In genomic region chr14:76089575-76089974, GRCh38 we compare ENCODE assay signal across 21 cellular contexts.
DNase-seq lines count a peak whose midpoint lies in the region; ATAC-seq, FAIRE-seq and TF ChIP-seq lines count a peak whose summit lies in the region.
"Had no signal": no experiment of that assay in that cellular context is flagged by ENCODE, and none has a peak within 500 bp of the region (broad histone marks: within the 10 kb centered on the region; RNA-seq: fewer than 3 reads in every experiment).

No MANE protein-coding gene starts in this region.

- no peak overlapping the region for H3K4me2 ChIP-seq in H1 (ENCODE audit: insufficient read depth in 1 of 2, low read depth in 2 of 2, low read length in 2 of 2)

- no peak overlapping the region for H2BK120ac ChIP-seq in H1 (replicated peaks; ENCODE audit: low read depth, low read length)

- TF ChIP-seq EP300 in H1 (IDR thresholded peaks at IDR 0.05; ENCODE audit: borderline replicate concordance in 1 of 2, low read depth in 2 of 2, low read length in 2 of 2), result no peak

- TF ChIP-seq RAD21 in H1 (IDR thresholded peaks at IDR 0.05 in 1 of 2, conservative IDR thresholded peaks at IDR 0.05 in 1 of 2; ENCODE audit: low read depth in 2 of 2, low read length in 2 of 2), result no peak

- no peaks in the 10 kb centered on the region for H3K79me1 ChIP-seq in H1 (ENCODE audit: low read depth, low read length)

- H4K91ac ChIP-seq in H1 (replicated peaks; ENCODE audit: insufficient read length, low read length), result no peak overlapping the region

- no peak overlapping the region for H2BK15ac ChIP-seq in H1 (ENCODE audit: low read length)

- no peak for TF ChIP-seq CTCF in heart left ventricle (IDR thresholded peaks at IDR 0.05)
- TF ChIP-seq CTCF in right atrium auricular region (IDR thresholded peaks at IDR 0.05), result no peak
- TF ChIP-seq CTCF in H1 (IDR thresholded peaks at IDR 0.05; ENCODE audit: control extremely low read depth in 1 of 3, insufficient read depth in 1 of 3, low read depth in 1 of 3, low read length in 3 of 3), result no peak
- no peak for TF ChIP-seq CTCF in prostate gland (IDR thresholded peaks at IDR 0.05)

- CTCF ChIA-PET in H1 (lab: Charles Lee; ENCODE audit: partially characterized antibody), result interaction anchor here (0.7 to 4.1 kb wide), 7 partner anchors 11 to 267 kb away, joined by 3 to 15 read pairs (median 4); partner anchors contain the start of gene GPATCH2L

- peak overlapping the region; percentile 72; the same call in 1 of the 2 replicates for H2BK12ac ChIP-seq in H1 (ENCODE audit: low read depth, low read length)

- H4K20me1 ChIP-seq in H1 (replicated peaks in 1 of 2; ENCODE audit: control insufficient read depth in 1 of 2, insufficient read depth in 2 of 2, low read length in 2 of 2), result no peaks in the 10 kb centered on the region

- 35 to 63% (median 45%) methylated on average over 6 of the region's 6 CpGs for WGBS in heart left ventricle, 4 donors
- 93% methylated on average over 6 of the region's 6 CpGs; no CpG with 5 or more reads in 1 of the 2 experiments for WGBS in H1 (ENCODE audit: extremely low coverage in 1 of 2, insufficient coverage in 1 of 2, insufficient read length in 1 of 2, insufficient replicate concordance in 2 of 2, low coverage in 1 of 2, low lambda C conversion rate in 2 of 2, missing lambda C conversion rate in 1 of 2), 2 experiments
- WGBS in prostate gland, result 82% methylated on average over 6 of the region's 6 CpGs

- peak in 3 of 4 donors; percentile 21 to 69 (median 45) for ATAC-seq in heart left ventricle

- H3K4ac ChIP-seq in H1 (replicated peaks; ENCODE audit: insufficient read length, low read depth, low read length), result no peak overlapping the region

- no peak overlapping the region for H2AK5ac ChIP-seq in H1 (ENCODE audit: low read depth, low read length)

- no peaks in the 10 kb centered on the region for H3K79me2 ChIP-seq in H1 (ENCODE audit: control insufficient read depth in 1 of 2, insufficient read depth in 2 of 2, low read length in 2 of 2)

- TF ChIP-seq POLR2A in heart left ventricle (IDR thresholded peaks at IDR 0.05) (no peak), H1 (IDR thresholded peaks at IDR 0.05; ENCODE audit: control extremely low read depth in 1 of 2, low read depth in 2 of 2, low read length in 2 of 2) (no peak), prostate gland (IDR thresholded peaks at IDR 0.05) (no peak)

- peak overlapping the region; percentile 8; the same call in 1 of the 2 replicates for H2BK20ac ChIP-seq in H1 (ENCODE audit: low read length)

- no peak overlapping the region for H4K5ac ChIP-seq in H1 (ENCODE audit: insufficient read length, low read depth, low read length)

- H3K18ac ChIP-seq in H1 (ENCODE audit: extremely low read depth, low read length), result no peak overlapping the region

- POLR2A ChIA-PET in H1 (lab: Charles Lee; ENCODE audit: partially characterized antibody), result interaction anchor here (0.8 kb wide), 1 partner anchor 13 kb away, joined by 3 read pairs; no protein-coding TSS in a partner anchor

- H3K9me3 ChIP-seq in heart left ventricle (no peaks in the 10 kb centered on the region), right atrium auricular region (no peaks in the 10 kb centered on the region), H1 (ENCODE audit: insufficient read depth in 2 of 2, low read depth in 1 of 2, low read length in 1 of 2) (no peaks in the 10 kb centered on the region), prostate gland (no peaks in the 10 kb centered on the region)

- H3K56ac ChIP-seq in H1 (replicated peaks; ENCODE audit: insufficient read length, low read depth, low read length), result no peak overlapping the region

- H3K4me3 ChIP-seq in heart left ventricle, result no peak overlapping the region
- H3K4me3 ChIP-seq in right atrium auricular region, result no peak overlapping the region
- H3K4me3 ChIP-seq in H1 (ENCODE audit: extremely low read depth in 1 of 4, insufficient read depth in 2 of 4, low read depth in 3 of 4, low read length in 4 of 4), result no peak overlapping the region
- H3K4me3 ChIP-seq in prostate gland, result no peak overlapping the region

- H3K4me1 ChIP-seq in heart left ventricle, result peaks cover 0 to 25% (median 2%) of the 10 kb centered on the region in 12 donors
- H3K4me1 ChIP-seq in right atrium auricular region, result no peaks in the 10 kb centered on the region
- H3K4me1 ChIP-seq in H1 (replicated peaks in 1 of 4; ENCODE audit: control insufficient read depth in 3 of 4, insufficient read depth in 4 of 4, low read length in 3 of 4), result peaks cover 4 to 16% (median 11%) of the 10 kb centered on the region in 4 experiments
- no peaks in the 10 kb centered on the region for H3K4me1 ChIP-seq in prostate gland (replicated peaks)

- H3K9ac ChIP-seq in H1 (replicated peaks in 1 of 4; ENCODE audit: extremely low read depth in 1 of 4, low read depth in 3 of 4, low read length in 3 of 4), result no peak overlapping the region

- H2AFZ ChIP-seq in H1 (ENCODE audit: low read length), result no peak overlapping the region

- H3K14ac ChIP-seq in H1 (ENCODE audit: insufficient read length), result no peak overlapping the region

- peak overlapping the region in 4 of 12 donors; percentile 23 to 67 (median 52) for H3K27ac ChIP-seq in heart left ventricle
- no peak overlapping the region for H3K27ac ChIP-seq in right atrium auricular region
- H3K27ac ChIP-seq in H1 (ENCODE audit: low read depth, low read length), result no peak overlapping the region
- peak overlapping the region; percentile 17 to 19 for H3K27ac ChIP-seq in prostate gland
- H3K27ac ChIP-seq: HL-60, RWPE1 had no signal

- H3K36me3 ChIP-seq in heart left ventricle, result peaks cover 0 to 3% (median 0%) of the 10 kb centered on the region in 9 donors
- H3K36me3 ChIP-seq in right atrium auricular region, result no peaks in the 10 kb centered on the region
- no peaks in the 10 kb centered on the region for H3K36me3 ChIP-seq in H1 (ENCODE audit: control insufficient read depth in 2 of 4, insufficient read depth in 4 of 4, low read length in 3 of 4)
- H3K36me3 ChIP-seq in prostate gland, result no peaks in the 10 kb centered on the region

- no peak overlapping the region for H4K8ac ChIP-seq in H1 (ENCODE audit: extremely low read depth, insufficient read depth, low read length)

- no peaks in the 10 kb centered on the region for H3K27me3 ChIP-seq in heart left ventricle
- H3K27me3 ChIP-seq in right atrium auricular region, result no peaks in the 10 kb centered on the region
- H3K27me3 ChIP-seq in H1 (replicated peaks in 1 of 4; ENCODE audit: control insufficient read depth in 3 of 4, extremely low read depth in 1 of 4, insufficient read depth in 3 of 4, low read length in 3 of 4), result peaks cover 0 to 3% (median 0%) of the 10 kb centered on the region in 4 experiments; a peak in 2 of 7 replicates
- no peaks in the 10 kb centered on the region for H3K27me3 ChIP-seq in prostate gland (replicated peaks; ENCODE audit: insufficient read depth)

- FAIRE-seq in H1 (lab: Jason Lieb, UNC), result no peak
- FAIRE-seq: A204.1, D721Med, GM18507 had no signal

- no peak overlapping the region for H3K23ac ChIP-seq in H1 (ENCODE audit: insufficient read length)

- DNase-seq in heart left ventricle, result peak in 3 of 5 donors; percentile 17 to 54 (median 40)
- no peak for DNase-seq in right atrium auricular region (ENCODE audit: low spot score)
- no peak for DNase-seq in H1 (ENCODE audit: low read depth in 1 of 2, low spot score in 2 of 2)
- DNase-seq in prostate gland (ENCODE audit: low spot score), result no peak
- no peak for DNase-seq in ecto neural progenitor cell (ENCODE audit: low spot score)
- no peak for DNase-seq in NOMO-1 (lab: John Stamatoyannopoulos, UW; ENCODE audit: unreplicated experiment in 2 of 2)
- DNase-seq in NCI-H1092 (lab: John Stamatoyannopoulos, UW), result no peak
- DNase-seq: DMS53, GDM1, KG1, NCI-H1105, NCI-H146, NCI-H2029, NCI-H2227 treated with DMSO at 0.1 percent for 48 hours, NCI-H510A, NCI-H748 treated with DMSO at 0.1 percent for 48 hours had no signal

- no peaks in the 10 kb centered on the region for H3K23me2 ChIP-seq in H1 (ENCODE audit: low read depth, low read length)

- intact Hi-C loops in heart left ventricle (cut with DNase I) (no loop called here), prostate gland (cut with DNase I) (loop anchor here (5.0 kb wide), 1 partner anchor 37 kb away; no protein-coding TSS in a partner anchor)

- no peak overlapping the region for H2BK5ac ChIP-seq in H1 (ENCODE audit: low read depth, low read length)

TF ChIP-seq in H1, 55 proteins besides CTCF, POLR2A, EP300 and RAD21:
- TF ChIP-seq BRCA1 (IDR thresholded peaks at IDR 0.05; ENCODE audit: low read depth, low read length), result no peak
- no peak for TF ChIP-seq YY1 (IDR thresholded peaks at IDR 0.05; ENCODE audit: low read depth, low read length)
- no peak for TF ChIP-seq BCL11A (IDR thresholded peaks at IDR 0.05; ENCODE audit: low read depth in 2 of 2, low read length in 2 of 2)

Comparison
In these comparisons a context has a peak if more than half of its experiments do, and no peak if none do; other contexts are left out.
1. DNase-seq: peak in heart left ventricle (3 of 5); none in right atrium auricular region (single experiment), H1 (0 of 2), prostate gland (single experiment), ecto neural progenitor cell (single experiment), NOMO-1 (0 of 2) and NCI-H1092 (single experiment).
2. H3K27ac ChIP-seq: peak in prostate gland (2 of 2); none in right atrium auricular region (0 of 2) and H1 (single experiment).